21 cellular contexts compared by ENCODE assay signal in genomic region chr15:91592586-91592985, GRCh38.
DNase-seq lines count a peak whose midpoint lies in the region; ATAC-seq and TF ChIP-seq lines count a peak whose summit lies in the region.
"Had no signal": no experiment of that assay in that cellular context is flagged by ENCODE, and none has a peak within 500 bp of the region (broad histone marks: within the 10 kb centered on the region; RNA-seq: fewer than 3 reads in every experiment).

No MANE protein-coding gene starts in this region.

- no peaks in the 10 kb centered on the region for H3K4me1 ChIP-seq in fibroblast of lung (ENCODE audit: control insufficient read depth, extremely low read depth, insufficient read depth, low read length)
- H3K4me1 ChIP-seq: BE2C had no signal

- no peak for TF ChIP-seq CTCF in fibroblast of lung (conservative IDR thresholded peaks at IDR 0.05 in 1 of 2, IDR thresholded peaks at IDR 0.05 in 1 of 2; ENCODE audit: low read depth in 1 of 2, low read length in 2 of 2)

- H3K27me3 ChIP-seq in fibroblast of lung (ENCODE audit: control insufficient read depth, insufficient read depth, low read length) = no peaks in the 10 kb centered on the region

- no peak overlapping the region for H3K4me3 ChIP-seq in fibroblast of lung (replicated peaks in 1 of 4; ENCODE audit: control extremely low read depth in 1 of 4, insufficient read depth in 1 of 4, low read depth in 3 of 4, low read length in 4 of 4)
- H3K4me3 ChIP-seq: GM12878 had no signal

- no peak overlapping the region for H3K27ac ChIP-seq in fibroblast of lung (ENCODE audit: insufficient read depth, low read length)

- H3K79me2 ChIP-seq in fibroblast of lung (ENCODE audit: control insufficient read depth, insufficient read depth, low read length) = no peaks in the 10 kb centered on the region

- no peak overlapping the region for H3K9ac ChIP-seq in fibroblast of lung (ENCODE audit: insufficient read depth, low read length)

- H2AFZ ChIP-seq in fibroblast of lung (ENCODE audit: low read length) = no peak overlapping the region

- no peaks in the 10 kb centered on the region for H4K20me1 ChIP-seq in fibroblast of lung (ENCODE audit: control insufficient read depth, extremely low read depth, insufficient read depth, low read length)

- ATAC-seq in HG03439 (IDR thresholded peaks at IDR 0.05; ENCODE audit: unreplicated experiment) = no peak
- no peak for ATAC-seq in GM19023 (IDR thresholded peaks at IDR 0.05; ENCODE audit: unreplicated experiment)
- ATAC-seq in GM19452 (IDR thresholded peaks at IDR 0.05; ENCODE audit: unreplicated experiment) = no peak
- ATAC-seq: GM12878, HCT116 had no signal

- no peaks in the 10 kb centered on the region for H3K36me3 ChIP-seq in fibroblast of lung (ENCODE audit: control insufficient read depth, insufficient read depth, low read length)
- H3K36me3 ChIP-seq: BE2C had no signal

- H3K4me2 ChIP-seq in fibroblast of lung (ENCODE audit: extremely low read depth, insufficient read depth, low read length) = peak overlapping the region; percentile 15

- H3K9me3 ChIP-seq in fibroblast of lung (ENCODE audit: control insufficient read depth, insufficient read depth, low read depth, low read length) = no peaks in the 10 kb centered on the region
- H3K9me3 ChIP-seq: BE2C had no signal

- DNase-seq in M059J (ENCODE audit: low read depth) = peak; percentile 51
- DNase-seq in RPMI7951 (ENCODE audit: low read depth) = peak; percentile 28
- DNase-seq in fibroblast of lung (ENCODE audit: low read depth in 2 of 2) = no peak
- no peak for DNase-seq in SHP77 treated with DMSO at 0.1 percent for 48 hours (lab: John Stamatoyannopoulos, UW)
- DNase-seq: ACHN; BE2C; C1 segment of cervical spinal cord; CD4-positive, CD25-positive, alpha-beta regulatory T cell; CD8-positive, alpha-beta memory T cell; COR-L47; DMS 273 treated with DMSO at 0.1 percent for 48 hours; DMS53; DND-41; EL; GOT3; H7 had no signal

Comparison
In these comparisons a context has a peak if more than half of its experiments do, and no peak if none do; other contexts are left out.
1. DNase-seq: peak in M059J (single experiment) and RPMI7951 (single experiment); none in fibroblast of lung (0 of 2) and SHP77 treated with DMSO at 0.1 percent for 48 hours (single experiment).